Comparison of ENCODE assay signal across 29 cellular contexts in genomic region chr17:14579716-14580115, GRCh38.
"Had no signal": no experiment of that assay in that cellular context is flagged by ENCODE, and none has a peak within 500 bp of the region (broad histone marks: within the 10 kb centered on the region; RNA-seq: fewer than 3 reads in every experiment).

No MANE protein-coding gene starts in this region.

- DNase-seq: activated CD4-positive, alpha-beta memory T cell treated with anti-CD3 and anti-CD28 coated beads, Interleukin-2, amount 10 ng/mL, durations not matched to agents 7 days and 5 days; activated CD4-positive, alpha-beta T cell treated with anti-CD3 and anti-CD28 coated beads for 1 hour; activated CD4-positive, alpha-beta T cell treated with anti-CD3 and anti-CD28 coated beads for 48 hours; activated CD4-positive, CD25-positive, alpha-beta regulatory T cell; activated CD8-positive, alpha-beta memory T cell treated with anti-CD3 and anti-CD28 coated beads for 24 hours; activated CD8-positive, alpha-beta memory T cell treated with anti-CD3 and anti-CD28 coated beads, Interleukin-2, amount 10 ng/mL, durations not matched to agents 7 days and 5 days; activated CD8-positive, alpha-beta memory T cell treated with anti-CD3 and anti-CD28 coated beads, Interleukin-2, amount 50 U/mL, for 48 hours; activated effector memory CD4-positive, alpha-beta T cell treated with Interleukin-2 at 50 U/mL for 16 hours; activated naive CD4-positive, alpha-beta T cell treated with anti-CD3 and anti-CD28 coated beads, Interleukin-2, amount 10 ng/mL, durations not matched to agents 7 days and 5 days; activated naive CD8-positive, alpha-beta T cell treated with anti-CD3 and anti-CD28 coated beads, Interleukin-2, amount 50 U/mL, for 24 hours; activated T-cell treated with anti-CD3 and anti-CD28 coated beads, Interleukin-2, amount 50 U/mL, for 48 hours; anterior cingulate cortex; caudate nucleus; cerebellar nuclear complex; NCI-H1105; NCI-H1417 treated with DMSO at 0.1 percent for 48 hours; NCI-H187 treated with DMSO at 0.1 percent for 48 hours; NCI-H2081 treated with DMSO at 0.1 percent for 48 hours; NCI-H226; NCI-H446 treated with DMSO at 0.1 percent for 48 hours; NCI-H524; NK-92 treated with Interleukin-12 subunit alpha and Interleukin-12 subunit beta, amount 100 ng/mL, for 24 hours; Right ventricle myocardium superior; SW 1271; T-helper 1 cell; T-helper 2 cell; T-helper 9 cell had no signal

- ATAC-seq: activated CD8-positive, alpha-beta memory T cell treated with anti-CD3 and anti-CD28 coated beads, Interleukin-2, amount 10 ng/mL, durations not matched to agents 7 days and 5 days; activated naive CD8-positive, alpha-beta T cell treated with anti-CD3 and anti-CD28 coated beads, Interleukin-2, amount 50 U/mL, for 24 hours had no signal

- H3K4me2 ChIP-seq: KMS-11 had no signal

- H3K9ac ChIP-seq: KMS-11 had no signal

- H3K27ac ChIP-seq: KMS-11, VCaP had no signal
